8 cellular contexts compared by ENCODE assay signal in genomic region chr9:78030553-78031270, GRCh38. TPM values are rescaled to one million over a fixed set of nuclear protein-coding genes. Genes with fewer than 3 reads are reported as not detected.
DNase-seq lines count a peak whose midpoint lies in the region; ATAC-seq, FAIRE-seq and TF ChIP-seq lines count a peak whose summit lies in the region.

No MANE protein-coding gene starts in this region.

- H4K5ac ChIP-seq in H1 (ENCODE audit: insufficient read length, low read depth, low read length) = peak overlapping the region; percentile 9

- ATAC-seq in HG03520 (IDR thresholded peaks at IDR 0.05; ENCODE audit: unreplicated experiment) = no peak

- no peak for TF ChIP-seq CTCF in H1 (IDR thresholded peaks at IDR 0.05; ENCODE audit: control extremely low read depth in 1 of 3, insufficient read depth in 1 of 3, low read depth in 1 of 3, low read length in 3 of 3)

- H4K20me1 ChIP-seq in H1 (replicated peaks in 1 of 2; ENCODE audit: control insufficient read depth in 1 of 2, insufficient read depth in 2 of 2, low read length in 2 of 2) = peaks cover 2 to 3% of the 10 kb centered on the region in 2 experiments

- no peak overlapping the region for H2BK5ac ChIP-seq in H1 (ENCODE audit: low read depth, low read length)

- H3K9me3 ChIP-seq in H1 (ENCODE audit: insufficient read depth in 2 of 2, low read depth in 1 of 2, low read length in 1 of 2) (no peaks in the 10 kb centered on the region), mesodermal cell (ENCODE audit: control insufficient read depth, low read length) (no peaks in the 10 kb centered on the region)

- H3K9ac ChIP-seq in H1 (replicated peaks in 1 of 4; ENCODE audit: extremely low read depth in 1 of 4, low read depth in 3 of 4, low read length in 3 of 4) = peak overlapping the region; percentile 24 to 87 (median 48); a peak in 6 of 7 replicates

- H4K8ac ChIP-seq in H1 (ENCODE audit: extremely low read depth, insufficient read depth, low read length) = peak overlapping the region; percentile 32; the same call in 1 of the 2 replicates

- peaks cover 7% of the 10 kb centered on the region; the same call in 1 of the 2 replicates for H3K23me2 ChIP-seq in H1 (ENCODE audit: low read depth, low read length)

- H3K14ac ChIP-seq in H1 (ENCODE audit: insufficient read length) = no peak overlapping the region

- POLR2A ChIA-PET in H1 (lab: Charles Lee; ENCODE audit: partially characterized antibody) = interaction anchor here (1.0 to 3.0 kb wide), 6 partner anchors 8 to 266 kb away, joined by 3 to 10 read pairs (median 6); partner anchors contain the start of gene PSAT1

- no peak for TF ChIP-seq RAD21 in H1 (IDR thresholded peaks at IDR 0.05 in 1 of 2, conservative IDR thresholded peaks at IDR 0.05 in 1 of 2; ENCODE audit: low read depth in 2 of 2, low read length in 2 of 2)

- H3K27ac ChIP-seq in H1 (ENCODE audit: low read depth, low read length) (no peak overlapping the region), mesodermal cell (ENCODE audit: low read depth, low read length, severe bottlenecking) (peak overlapping the region; percentile 26)

- H3K27me3 ChIP-seq in H1 (replicated peaks in 1 of 4; ENCODE audit: control insufficient read depth in 3 of 4, extremely low read depth in 1 of 4, insufficient read depth in 3 of 4, low read length in 3 of 4) = no peaks in the 10 kb centered on the region

- no peak overlapping the region for H2AFZ ChIP-seq in H1 (ENCODE audit: low read length)

- DNase-seq in EL (peak; percentile 50), NCI-H1930 (lab: John Stamatoyannopoulos, UW) (peak; percentile 6 to 11), H1 (ENCODE audit: low read depth in 1 of 2, low spot score in 2 of 2) (peak in 1 of 2 experiments; percentile 70), NCI-H187 treated with DMSO at 0.1 percent for 48 hours (lab: John Stamatoyannopoulos, UW) (no peak)
- DNase-seq in activated CD8-positive, alpha-beta memory T cell treated with anti-CD3 and anti-CD28 coated beads for 24 hours = peak; percentile 84
- peak; percentile 26 for DNase-seq in stimulated activated CD8-positive, alpha-beta memory T cell treated with anti-CD3 and anti-CD28 coated beads, Interleukin-15, amount 100 ng/mL, for 24 hours (ENCODE audit: low read depth)

- peaks cover 0 to 50% of the 10 kb centered on the region in 2 experiments; a peak in 3 of 4 replicates for H3K79me2 ChIP-seq in H1 (ENCODE audit: control insufficient read depth in 1 of 2, insufficient read depth in 2 of 2, low read length in 2 of 2)

- no peak overlapping the region for H2BK15ac ChIP-seq in H1 (ENCODE audit: low read length)

- H3K79me1 ChIP-seq in H1 (ENCODE audit: low read depth, low read length) = peaks cover 4% of the 10 kb centered on the region

- no peak for TF ChIP-seq EP300 in H1 (IDR thresholded peaks at IDR 0.05; ENCODE audit: borderline replicate concordance in 1 of 2, low read depth in 2 of 2, low read length in 2 of 2)

- no peak overlapping the region for H3K4ac ChIP-seq in H1 (replicated peaks; ENCODE audit: insufficient read length, low read depth, low read length)

- H2AK5ac ChIP-seq in H1 (ENCODE audit: low read depth, low read length) = no peak overlapping the region

- H3K36me3 ChIP-seq in H1 (ENCODE audit: control insufficient read depth in 2 of 4, insufficient read depth in 4 of 4, low read length in 3 of 4) (no peaks in the 10 kb centered on the region), mesodermal cell (ENCODE audit: control insufficient read depth, insufficient read depth, low read length) (no peaks in the 10 kb centered on the region)

- H3K4me3 ChIP-seq in H1 (ENCODE audit: extremely low read depth in 1 of 4, insufficient read depth in 2 of 4, low read depth in 3 of 4, low read length in 4 of 4) = peak overlapping the region; percentile 86 to 98 (median 90)
- H3K4me3 ChIP-seq in mesodermal cell (ENCODE audit: extremely low read depth, insufficient read depth, low read length, poor library complexity, severe bottlenecking) = peak overlapping the region; percentile 90

- no peak overlapping the region for H2BK120ac ChIP-seq in H1 (replicated peaks; ENCODE audit: low read depth, low read length)

- H3K18ac ChIP-seq in H1 (ENCODE audit: extremely low read depth, low read length) = peak overlapping the region; percentile 28; the same call in 1 of the 2 replicates

- no peak overlapping the region for H3K23ac ChIP-seq in H1 (ENCODE audit: insufficient read length)

- 1% methylated on average over 30 of the region's 64 CpGs; no CpG with 5 or more reads in 1 of the 2 experiments for WGBS in H1 (ENCODE audit: extremely low coverage in 1 of 2, insufficient coverage in 1 of 2, insufficient read length in 1 of 2, insufficient replicate concordance in 2 of 2, low coverage in 1 of 2, low lambda C conversion rate in 2 of 2, missing lambda C conversion rate in 1 of 2), 2 experiments
- 0% methylated on average over 23 to 26 of the region's 64 CpGs for WGBS in mesodermal cell (ENCODE audit: insufficient coverage in 2 of 2), 2 experiments

- H3K56ac ChIP-seq in H1 (replicated peaks; ENCODE audit: insufficient read length, low read depth, low read length) = no peak overlapping the region

- H2BK12ac ChIP-seq in H1 (ENCODE audit: low read depth, low read length) = no peak overlapping the region

- FAIRE-seq in H1 (lab: Jason Lieb, UNC) = no peak

- H3K4me2 ChIP-seq in H1 (ENCODE audit: insufficient read depth in 1 of 2, low read depth in 2 of 2, low read length in 2 of 2) = peak overlapping the region; percentile 91 to 95

- H3K4me1 ChIP-seq in H1 (replicated peaks in 1 of 4; ENCODE audit: control insufficient read depth in 3 of 4, insufficient read depth in 4 of 4, low read length in 3 of 4) = peaks cover 0 to 10% (median 3%) of the 10 kb centered on the region in 4 experiments; a peak in 4 of 7 replicates
- peaks cover 11% of the 10 kb centered on the region for H3K4me1 ChIP-seq in mesodermal cell (ENCODE audit: control insufficient read depth, insufficient read depth, low read length, poor library complexity, severe bottlenecking)

- no peak; a peak in 1 of 3 replicates for TF ChIP-seq POLR2A in H1 (IDR thresholded peaks at IDR 0.05; ENCODE audit: control extremely low read depth in 1 of 2, low read depth in 2 of 2, low read length in 2 of 2)

- CTCF ChIA-PET in H1 (lab: Charles Lee; ENCODE audit: partially characterized antibody) = interaction anchor here (0.6 to 0.7 kb wide), 2 partner anchors 29 to 201 kb away, joined by 3 read pairs; no protein-coding TSS in a partner anchor

- no peak overlapping the region for H2BK20ac ChIP-seq in H1 (ENCODE audit: low read length)

- peak overlapping the region; percentile 56 for H4K91ac ChIP-seq in H1 (replicated peaks; ENCODE audit: insufficient read length, low read length)

TF ChIP-seq in H1, 55 proteins besides CTCF, POLR2A, EP300 and RAD21:
- TF ChIP-seq BACH1 (IDR thresholded peaks at IDR 0.05; ENCODE audit: low read length) (peak; percentile 41; the same call in 1 of the 2 replicates), ATF2 (IDR thresholded peaks at IDR 0.05; ENCODE audit: low read length) (no peak), NRF1 (IDR thresholded peaks at IDR 0.05; ENCODE audit: low read depth, low read length) (no peak), ZNF274 (IDR thresholded peaks at IDR 0.05; ENCODE audit: borderline replicate concordance, extremely low read depth, low read length) (no peak), ASH2L (IDR thresholded peaks at IDR 0.05; ENCODE audit: low read length) (peak; percentile 94), CREB1 (IDR thresholded peaks at IDR 0.05) (0 out of 2 replicates have a peak, but pooled peaks have one; percentile 16), RBBP5 (IDR thresholded peaks at IDR 0.05; ENCODE audit: borderline replicate concordance, low read depth, low read length) (peak; percentile 76; the same call in 1 of the 2 replicates), RNF2 (IDR thresholded peaks at IDR 0.05; ENCODE audit: borderline replicate concordance, low read depth, low read length, missing control alignments, poor library complexity, severe bottlenecking) (no peak), RFX5 (IDR thresholded peaks at IDR 0.05; ENCODE audit: borderline replicate concordance, low read depth, low read length) (no peak), EGR1 (IDR thresholded peaks at IDR 0.05; ENCODE audit: borderline replicate concordance, low read depth, low read length) (no peak), SIN3A (conservative IDR thresholded peaks at IDR 0.05 in 1 of 2, IDR thresholded peaks at IDR 0.05 in 1 of 2; ENCODE audit: low read depth in 1 of 2, low read length in 2 of 2) (peak in 1 of 2 experiments; percentile 59; a peak in 1 of 4 replicates), KDM4A (IDR thresholded peaks at IDR 0.05; ENCODE audit: low read depth, low read length, severe bottlenecking) (peak; percentile 69), YY1 (IDR thresholded peaks at IDR 0.05; ENCODE audit: low read depth, low read length) (no peak), MAX (IDR thresholded peaks at IDR 0.05) (0 out of 2 replicates have a peak, but pooled peaks have one; percentile 25), PHF8 (conservative IDR thresholded peaks at IDR 0.05; ENCODE audit: low read depth, low read length) (peak; percentile 66)

RNA-seq across cellular contexts. Expression of gene GNAQ, which starts 0.9 kb away (rescaled TPM):
- 58.6 and 63.8 TPM in 2 replicates for total RNA-seq in H1 (2021; fragmentation: NEBNext Ultra II Directional; extraction: Animal tissue kit (Norgen Biotek cat#: 25700))
- polyA plus RNA-seq in H1 (2011; rRNA removed) = 16.4 and 22.8 TPM in 2 replicates
- polyA plus RNA-seq in H1 (2011; cell fraction: cytosol; rRNA removed) = 18.8 TPM
- polyA plus RNA-seq in H1 (2011; cell fraction: nucleus; rRNA removed) = 20.1 TPM
- 22.8 to 37.7 TPM (median 30.2 TPM) in 4 replicates for polyA plus RNA-seq in H1 (2012, experiment 1 of 2)
- 2.3 TPM for polyA plus RNA-seq in H1 (2012, experiment 2 of 2)
- 33.6 TPM for polyA plus RNA-seq in H1 (2013, experiment 1 of 2)
- polyA plus RNA-seq in H1 (2013, experiment 2 of 2) = 28.9 TPM
- polyA minus RNA-seq in H1 (2011; rRNA and poly(A)+ RNA removed) = 93.6 and 106 TPM in 2 replicates
- 28.7 TPM for polyA minus RNA-seq in H1 (2011; cell fraction: cytosol; rRNA and poly(A)+ RNA removed)
- polyA minus RNA-seq in H1 (2011; cell fraction: nucleus; rRNA and poly(A)+ RNA removed) = 63.2 TPM
- polyA plus RNA-seq in mesodermal cell (2013, experiment 1 of 2) = 35.0 TPM
- 31.6 TPM for polyA plus RNA-seq in mesodermal cell (2013, experiment 2 of 2)
